2 cellular contexts compared by ENCODE assay signal in genomic region chr4:123832173-123833026, GRCh38.
TF ChIP-seq lines count a peak whose summit lies in the region.

No MANE protein-coding gene starts in this region.

TF ChIP-seq in liver, 16 proteins besides CTCF, POLR2A, EP300 and RAD21 (continued from another document):
- TF ChIP-seq REST (IDR thresholded peaks at IDR 0.05) (no peak), YY1 (IDR thresholded peaks at IDR 0.05) (no peak), HNF4G (IDR thresholded peaks at IDR 0.05) (no peak), FOXA2 (IDR thresholded peaks at IDR 0.05) (no peak), EGR1 (IDR thresholded peaks at IDR 0.05; ENCODE audit: low read depth in 2 of 2) (no peak), ZBTB33 (IDR thresholded peaks at IDR 0.05) (no peak), FOXA1 (IDR thresholded peaks at IDR 0.05) (no peak), RXRA (IDR thresholded peaks at IDR 0.05) (peak in 1 of 2 donors; percentile 18)
TF ChIP-seq in liver: peak in this region for 4.

TF ChIP-seq in HepG2, 621 proteins besides CTCF, POLR2A, EP300 and RAD21 (continued from another document):
- TF ChIP-seq SNAPC4 (CRISPR knock-in tag; IDR thresholded peaks at IDR 0.05) (no peak), ZNF781 (CRISPR knock-in tag; IDR thresholded peaks at IDR 0.05; ENCODE audit: borderline replicate concordance, not compliant biosample characterization) (no peak), ZMYM3 (CRISPR knock-in tag; IDR thresholded peaks at IDR 0.05) (no peak), GTF3A (CRISPR knock-in tag; conservative IDR thresholded peaks at IDR 0.05) (no peak), MTF2 (CRISPR knock-in tag; IDR thresholded peaks at IDR 0.05; ENCODE audit: borderline replicate concordance) (no peak), ZNF10 (CRISPR knock-in tag; IDR thresholded peaks at IDR 0.05; ENCODE audit: borderline replicate concordance, low read depth) (no peak), SRY (CRISPR knock-in tag; IDR thresholded peaks at IDR 0.05) (no peak), ZNF225 (CRISPR knock-in tag; IDR thresholded peaks at IDR 0.05) (no peak), ZBTB46 (CRISPR knock-in tag; IDR thresholded peaks at IDR 0.05; ENCODE audit: borderline replicate concordance) (no peak), HNF1A (IDR thresholded peaks at IDR 0.05; ENCODE audit: low read depth) (no peak), HNF1A (CRISPR knock-in tag; IDR thresholded peaks at IDR 0.05; ENCODE audit: borderline replicate concordance) (no peak), RXRB (CRISPR knock-in tag; IDR thresholded peaks at IDR 0.05; ENCODE audit: borderline replicate concordance) (no peak), KLF16 (CRISPR knock-in tag; IDR thresholded peaks at IDR 0.05) (no peak), BCLAF1 (IDR thresholded peaks at IDR 0.05) (no peak), ZNF740 (CRISPR knock-in tag; IDR thresholded peaks at IDR 0.05) (no peak), DBP (CRISPR knock-in tag; IDR thresholded peaks at IDR 0.05; ENCODE audit: not compliant biosample characterization) (no peak), ZNF639 (CRISPR knock-in tag; conservative IDR thresholded peaks at IDR 0.05) (no peak)
TF ChIP-seq in HepG2: peak in this region for 0.
